Comparison of ENCODE assay signal across 1 cellular context in the genomic region with DNA sequence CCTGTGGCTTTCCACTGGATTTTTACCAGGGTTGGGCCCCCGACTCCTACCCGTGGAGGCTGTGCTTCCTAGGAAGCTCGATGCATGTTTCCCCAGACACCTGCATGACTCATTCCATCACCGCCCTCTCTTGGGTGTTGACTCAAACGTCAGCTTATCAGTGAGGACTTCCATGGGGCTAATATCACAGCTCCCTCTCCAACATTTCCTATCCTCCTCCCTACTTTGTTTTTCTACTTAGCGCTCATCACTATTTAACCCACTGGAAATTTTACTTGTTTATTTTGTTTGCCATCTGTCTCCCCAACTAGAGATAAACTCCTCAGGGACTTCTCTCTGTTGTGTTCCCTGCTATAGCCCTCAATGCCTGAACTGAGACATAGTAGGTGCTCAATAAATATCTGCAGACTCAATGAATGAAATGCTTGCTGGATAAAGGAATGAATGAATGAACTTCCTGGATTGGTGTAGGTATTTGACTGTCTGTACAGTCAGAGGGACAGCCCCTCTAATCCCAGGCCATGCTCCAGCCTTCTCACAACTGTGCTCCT.
A peak's percentile ranks its signal among the peaks of the same experiment; 100 is the strongest.
TF ChIP-seq lines count a peak whose summit lies in the region.

No MANE protein-coding gene starts in this region.

TF ChIP-seq in HEK293, 187 proteins besides CTCF, POLR2A, EP300 and RAD21 (continued from another document):
- TF ChIP-seq INSM2 (tag by site-specific recombination; IDR thresholded peaks at IDR 0.05) (no peak), MYNN (tag by site-specific recombination; IDR thresholded peaks at IDR 0.05; ENCODE audit: borderline replicate concordance) (no peak), ZNF664 (tag by site-specific recombination; IDR thresholded peaks at IDR 0.05) (peak; percentile 97), ZIC2 (tag by site-specific recombination; IDR thresholded peaks at IDR 0.05) (no peak), ZNF654 (tag by site-specific recombination; IDR thresholded peaks at IDR 0.05; ENCODE audit: low read depth) (peak; percentile 12; the same call in 1 of the 2 replicates), ZNF658 (tag by site-specific recombination; IDR thresholded peaks at IDR 0.05) (no peak), BCL11A (tag by site-specific recombination; IDR thresholded peaks at IDR 0.05; ENCODE audit: low read depth) (no peak), ZNF324 (tag by site-specific recombination; IDR thresholded peaks at IDR 0.05) (no peak), ZNF600 (tag by site-specific recombination; IDR thresholded peaks at IDR 0.05) (0 out of 2 replicates have a peak, but pooled peaks have one; percentile 46), ZNF571 (tag by site-specific recombination; IDR thresholded peaks at IDR 0.05) (no peak), KLF1 (tag by site-specific recombination; IDR thresholded peaks at IDR 0.05) (peak; percentile 68), ZBTB20 (tag by site-specific recombination; IDR thresholded peaks at IDR 0.05) (0 out of 2 replicates have a peak, but pooled peaks have one; percentile 10), ZBTB8A (tag by site-specific recombination; IDR thresholded peaks at IDR 0.05) (0 out of 2 replicates have a peak, but pooled peaks have one; percentile 35), ZNF341 (tag by site-specific recombination; IDR thresholded peaks at IDR 0.05; ENCODE audit: low read depth) (no peak), ZNF558 (tag by site-specific recombination; IDR thresholded peaks at IDR 0.05) (no peak), WT1 (tag by site-specific recombination; IDR thresholded peaks at IDR 0.05) (0 out of 2 replicates have a peak, but pooled peaks have one; percentile 39), ZNF791 (tag by site-specific recombination; IDR thresholded peaks at IDR 0.05) (no peak), PATZ1 (tag by site-specific recombination; IDR thresholded peaks at IDR 0.05) (no peak), SCRT1 (tag by site-specific recombination; IDR thresholded peaks at IDR 0.05; ENCODE audit: borderline replicate concordance) (no peak), OSR2 (tag by site-specific recombination; IDR thresholded peaks at IDR 0.05) (peak; percentile 94), MEIS1 (CRISPR knock-in tag; IDR thresholded peaks at IDR 0.05; ENCODE audit: borderline replicate concordance) (no peak)
- TF ChIP-seq, protein P1, sequence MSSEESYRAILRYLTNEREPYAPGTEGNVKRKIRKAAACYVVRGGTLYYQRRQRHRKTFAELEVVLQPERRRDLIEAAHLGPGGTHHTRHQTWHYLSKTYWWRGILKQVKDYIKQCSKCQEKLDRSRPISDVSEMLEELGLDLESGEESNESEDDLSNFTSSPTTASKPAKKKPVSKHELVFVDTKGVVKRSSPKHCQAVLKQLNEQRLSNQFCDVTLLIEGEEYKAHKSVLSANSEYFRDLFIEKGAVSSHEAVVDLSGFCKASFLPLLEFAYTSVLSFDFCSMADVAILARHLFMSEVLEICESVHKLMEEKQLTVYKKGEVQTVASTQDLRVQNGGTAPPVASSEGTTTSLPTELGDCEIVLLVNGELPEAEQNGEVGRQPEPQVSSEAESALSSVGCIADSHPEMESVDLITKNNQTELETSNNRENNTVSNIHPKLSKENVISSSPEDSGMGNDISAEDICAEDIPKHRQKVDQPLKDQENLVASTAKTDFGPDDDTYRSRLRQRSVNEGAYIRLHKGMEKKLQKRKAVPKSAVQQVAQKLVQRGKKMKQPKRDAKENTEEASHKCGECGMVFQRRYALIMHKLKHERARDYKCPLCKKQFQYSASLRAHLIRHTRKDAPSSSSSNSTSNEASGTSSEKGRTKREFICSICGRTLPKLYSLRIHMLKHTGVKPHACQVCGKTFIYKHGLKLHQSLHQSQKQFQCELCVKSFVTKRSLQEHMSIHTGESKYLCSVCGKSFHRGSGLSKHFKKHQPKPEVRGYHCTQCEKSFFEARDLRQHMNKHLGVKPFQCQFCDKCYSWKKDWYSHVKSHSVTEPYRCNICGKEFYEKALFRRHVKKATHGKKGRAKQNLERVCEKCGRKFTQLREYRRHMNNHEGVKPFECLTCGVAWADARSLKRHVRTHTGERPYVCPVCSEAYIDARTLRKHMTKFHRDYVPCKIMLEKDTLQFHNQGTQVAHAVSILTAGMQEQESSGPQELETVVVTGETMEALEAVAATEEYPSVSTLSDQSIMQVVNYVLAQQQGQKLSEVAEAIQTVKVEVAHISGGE (tag by site-specific recombination; conservative IDR thresholded peaks at IDR 0.05; ENCODE audit: low read depth) = no peak
- TF ChIP-seq, protein P2, sequence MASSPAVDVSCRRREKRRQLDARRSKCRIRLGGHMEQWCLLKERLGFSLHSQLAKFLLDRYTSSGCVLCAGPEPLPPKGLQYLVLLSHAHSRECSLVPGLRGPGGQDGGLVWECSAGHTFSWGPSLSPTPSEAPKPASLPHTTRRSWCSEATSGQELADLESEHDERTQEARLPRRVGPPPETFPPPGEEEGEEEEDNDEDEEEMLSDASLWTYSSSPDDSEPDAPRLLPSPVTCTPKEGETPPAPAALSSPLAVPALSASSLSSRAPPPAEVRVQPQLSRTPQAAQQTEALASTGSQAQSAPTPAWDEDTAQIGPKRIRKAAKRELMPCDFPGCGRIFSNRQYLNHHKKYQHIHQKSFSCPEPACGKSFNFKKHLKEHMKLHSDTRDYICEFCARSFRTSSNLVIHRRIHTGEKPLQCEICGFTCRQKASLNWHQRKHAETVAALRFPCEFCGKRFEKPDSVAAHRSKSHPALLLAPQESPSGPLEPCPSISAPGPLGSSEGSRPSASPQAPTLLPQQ (tag by site-specific recombination; IDR thresholded peaks at IDR 0.05) = no peak
- TF ChIP-seq, protein P3, sequence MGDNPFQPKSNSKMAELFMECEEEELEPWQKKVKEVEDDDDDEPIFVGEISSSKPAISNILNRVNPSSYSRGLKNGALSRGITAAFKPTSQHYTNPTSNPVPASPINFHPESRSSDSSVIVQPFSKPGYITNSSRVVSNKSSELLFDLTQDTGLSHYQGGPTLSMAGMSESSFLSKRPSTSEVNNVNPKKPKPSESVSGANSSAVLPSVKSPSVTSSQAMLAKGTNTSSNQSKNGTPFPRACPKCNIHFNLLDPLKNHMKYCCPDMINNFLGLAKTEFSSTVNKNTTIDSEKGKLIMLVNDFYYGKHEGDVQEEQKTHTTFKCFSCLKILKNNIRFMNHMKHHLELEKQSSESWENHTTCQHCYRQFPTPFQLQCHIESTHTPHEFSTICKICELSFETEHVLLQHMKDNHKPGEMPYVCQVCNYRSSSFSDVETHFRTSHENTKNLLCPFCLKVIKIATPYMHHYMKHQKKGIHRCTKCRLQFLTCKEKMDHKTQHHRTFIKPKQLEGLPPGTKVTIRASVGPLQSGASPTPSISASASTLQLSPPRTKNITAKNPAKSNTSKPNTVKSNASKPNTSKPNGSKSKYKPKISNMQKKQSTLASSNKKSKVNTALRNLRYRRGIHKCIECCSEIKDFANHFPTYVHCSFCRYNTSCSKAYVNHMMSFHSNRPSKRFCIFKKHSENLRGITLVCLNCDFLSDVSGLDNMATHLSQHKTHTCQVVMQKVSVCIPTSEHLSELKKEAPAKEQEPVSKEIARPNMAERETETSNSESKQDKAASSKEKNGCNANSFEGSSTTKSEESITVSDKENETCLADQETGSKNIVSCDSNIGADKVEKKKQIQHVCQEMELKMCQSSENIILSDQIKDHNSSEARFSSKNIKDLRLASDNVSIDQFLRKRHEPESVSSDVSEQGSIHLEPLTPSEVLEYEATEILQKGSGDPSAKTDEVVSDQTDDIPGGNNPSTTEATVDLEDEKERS (tag by site-specific recombination; IDR thresholded peaks at IDR 0.05) = no peak
- TF ChIP-seq, protein P4, sequence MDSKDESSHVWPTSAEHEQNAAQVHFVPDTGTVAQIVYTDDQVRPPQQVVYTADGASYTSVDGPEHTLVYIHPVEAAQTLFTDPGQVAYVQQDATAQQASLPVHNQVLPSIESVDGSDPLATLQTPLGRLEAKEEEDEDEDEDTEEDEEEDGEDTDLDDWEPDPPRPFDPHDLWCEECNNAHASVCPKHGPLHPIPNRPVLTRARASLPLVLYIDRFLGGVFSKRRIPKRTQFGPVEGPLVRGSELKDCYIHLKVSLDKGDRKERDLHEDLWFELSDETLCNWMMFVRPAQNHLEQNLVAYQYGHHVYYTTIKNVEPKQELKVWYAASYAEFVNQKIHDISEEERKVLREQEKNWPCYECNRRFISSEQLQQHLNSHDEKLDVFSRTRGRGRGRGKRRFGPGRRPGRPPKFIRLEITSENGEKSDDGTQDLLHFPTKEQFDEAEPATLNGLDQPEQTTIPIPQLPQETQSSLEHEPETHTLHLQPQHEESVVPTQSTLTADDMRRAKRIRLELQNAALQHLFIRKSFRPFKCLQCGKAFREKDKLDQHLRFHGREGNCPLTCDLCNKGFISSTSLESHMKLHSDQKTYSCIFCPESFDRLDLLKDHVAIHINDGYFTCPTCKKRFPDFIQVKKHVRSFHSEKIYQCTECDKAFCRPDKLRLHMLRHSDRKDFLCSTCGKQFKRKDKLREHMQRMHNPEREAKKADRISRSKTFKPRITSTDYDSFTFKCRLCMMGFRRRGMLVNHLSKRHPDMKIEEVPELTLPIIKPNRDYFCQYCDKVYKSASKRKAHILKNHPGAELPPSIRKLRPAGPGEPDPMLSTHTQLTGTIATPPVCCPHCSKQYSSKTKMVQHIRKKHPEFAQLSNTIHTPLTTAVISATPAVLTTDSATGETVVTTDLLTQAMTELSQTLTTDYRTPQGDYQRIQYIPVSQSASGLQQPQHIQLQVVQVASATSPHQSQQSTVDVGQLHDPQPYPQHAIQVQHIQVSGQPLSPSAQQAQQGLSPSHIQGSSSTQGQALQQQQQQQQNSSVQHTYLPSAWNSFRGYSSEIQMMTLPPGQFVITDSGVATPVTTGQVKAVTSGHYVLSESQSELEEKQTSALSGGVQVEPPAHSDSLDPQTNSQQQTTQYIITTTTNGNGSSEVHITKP (tag by site-specific recombination; IDR thresholded peaks at IDR 0.05) = peak; percentile 31; the same call in 1 of the 2 replicates
TF ChIP-seq in HEK293: peak in this region for 12.
